ENCODE assay signal across 11 cellular contexts in the genomic region with DNA sequence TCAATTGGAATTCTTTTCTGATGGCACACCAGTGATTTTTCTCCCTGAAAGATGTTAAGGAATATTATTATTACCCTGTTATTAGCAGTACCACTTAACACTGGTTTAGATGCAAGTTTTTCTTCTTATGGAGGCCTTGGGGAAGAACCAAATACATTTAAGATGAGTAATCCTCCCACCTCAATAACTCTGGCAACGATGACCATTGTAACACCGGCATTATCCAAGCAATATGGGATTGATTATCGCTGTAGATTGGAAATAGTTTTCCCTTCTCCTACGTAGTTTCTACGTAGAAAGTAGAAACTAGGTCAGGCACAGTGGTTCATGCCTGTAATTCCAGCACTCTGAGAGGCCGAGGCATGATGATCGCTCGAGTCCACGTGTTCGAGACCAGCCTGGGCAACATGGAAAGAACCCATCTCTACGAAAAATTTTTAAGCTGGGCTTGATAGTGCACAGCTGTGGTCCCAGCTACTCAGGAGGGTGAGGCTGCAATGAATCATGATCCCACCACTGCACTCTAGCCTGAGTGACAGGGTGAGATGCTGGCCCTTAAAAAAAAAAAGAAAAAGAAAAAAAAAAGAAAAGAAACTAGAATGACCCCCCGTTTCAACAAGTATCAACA. TPM values are rescaled to one million over a fixed set of nuclear protein-coding genes. Genes with fewer than 3 reads are reported as not detected.
A peak's percentile ranks its signal among the peaks of the same experiment; 100 is the strongest.
DNase-seq lines count a peak whose midpoint lies in the region; TF ChIP-seq lines count a peak whose summit lies in the region.
"Had no signal": no experiment of that assay in that cellular context is flagged by ENCODE, and none has a peak within 500 bp of the region (broad histone marks: within the 10 kb centered on the region; RNA-seq: fewer than 3 reads in every experiment).

No MANE protein-coding gene starts in this region.

- H3K4me3 ChIP-seq in fibroblast of the aortic adventitia (ENCODE audit: low read depth, low read length), result no peak overlapping the region
- no peak overlapping the region for H3K4me3 ChIP-seq in skeletal muscle satellite cell (ENCODE audit: low read length)
- H3K4me3 ChIP-seq: left ventricle myocardium inferior had no signal

- H3K36me3 ChIP-seq in skeletal muscle satellite cell (ENCODE audit: insufficient read depth, low read length), result no peaks in the 10 kb centered on the region
- H3K36me3 ChIP-seq: left ventricle myocardium inferior had no signal

- no peak overlapping the region for H3K9ac ChIP-seq in skeletal muscle satellite cell (ENCODE audit: low read depth, low read length)

- no peaks in the 10 kb centered on the region for H3K27me3 ChIP-seq in skeletal muscle satellite cell (ENCODE audit: control insufficient read depth, insufficient read depth, low read length)

- no peaks in the 10 kb centered on the region for H3K27me3 Mint-ChIP-seq in activated naive CD8-positive, alpha-beta T cell

- no peaks in the 10 kb centered on the region for H3K9me3 ChIP-seq in skeletal muscle satellite cell (replicated peaks; ENCODE audit: low read length)
- H3K9me3 ChIP-seq: Caco-2, left ventricle myocardium inferior had no signal

- H3K4me1 Mint-ChIP-seq in activated naive CD8-positive, alpha-beta T cell (ENCODE audit: low read depth), result peaks cover 42% of the 10 kb centered on the region

- H3K27ac Mint-ChIP-seq in activated naive CD8-positive, alpha-beta T cell, result peak overlapping the region; percentile 6
- H3K27ac Mint-ChIP-seq: activated T-cell treated with anti-CD3 and anti-CD28 coated beads, Interleukin-2, amount 50 U/mL, for 72 hours had no signal

- no peaks in the 10 kb centered on the region for H3K9me3 Mint-ChIP-seq in activated naive CD8-positive, alpha-beta T cell (ENCODE audit: low read depth)
- H3K9me3 Mint-ChIP-seq: activated T-cell treated with anti-CD3 and anti-CD28 coated beads, Interleukin-2, amount 50 U/mL, for 72 hours had no signal

- DNase-seq in GM03348 (ENCODE audit: low spot score), result peak; percentile 83
- peak; percentile 95 for DNase-seq in fibroblast of the aortic adventitia (ENCODE audit: low read depth)
- DNase-seq in NCI-H2196 (lab: John Stamatoyannopoulos, UW; ENCODE audit: unreplicated experiment), result no peak
- DNase-seq in pons (ENCODE audit: low spot score), result no peak
- no peak for DNase-seq in NCI-H1930 (lab: John Stamatoyannopoulos, UW)
- no peak for DNase-seq in GDM1 (lab: John Stamatoyannopoulos, UW)
- DNase-seq: Caco-2, left ventricle myocardium inferior had no signal

- H3K4me1 ChIP-seq in skeletal muscle satellite cell (ENCODE audit: control insufficient read depth, insufficient read depth, low read length), result peaks cover 20% of the 10 kb centered on the region
- H3K4me1 ChIP-seq: Caco-2 had no signal

- peaks cover 12% of the 10 kb centered on the region for H3K36me3 Mint-ChIP-seq in activated naive CD8-positive, alpha-beta T cell

- no peak overlapping the region for H3K4me3 Mint-ChIP-seq in activated naive CD8-positive, alpha-beta T cell

- no peak for TF ChIP-seq CTCF in fibroblast of the aortic adventitia (IDR thresholded peaks at IDR 0.05; ENCODE audit: insufficient read depth, low read length)

- H3K4me2 ChIP-seq in skeletal muscle satellite cell (ENCODE audit: low read length), result peak overlapping the region; percentile 42

RNA-seq across cellular contexts. Expression of a gene that starts 45.5 kb away (rescaled TPM):
- 35.2 and 48.3 TPM in 2 replicates for total RNA-seq in fibroblast of the aortic adventitia (ENCODE audit: low replicate concordance)
- 30.9 and 46.3 TPM in 2 replicates for total RNA-seq in skeletal muscle satellite cell (2012; rRNA removed)

Comparison
In these comparisons a context has a peak if more than half of its experiments do, and no peak if none do; other contexts are left out.
1. DNase-seq: peak in GM03348 (single experiment) and fibroblast of the aortic adventitia (single experiment); none in NCI-H2196 (single experiment), pons (single experiment), NCI-H1930 (0 of 2) and GDM1 (single experiment).